1 cellular context compared by ENCODE assay signal in the genomic region with DNA sequence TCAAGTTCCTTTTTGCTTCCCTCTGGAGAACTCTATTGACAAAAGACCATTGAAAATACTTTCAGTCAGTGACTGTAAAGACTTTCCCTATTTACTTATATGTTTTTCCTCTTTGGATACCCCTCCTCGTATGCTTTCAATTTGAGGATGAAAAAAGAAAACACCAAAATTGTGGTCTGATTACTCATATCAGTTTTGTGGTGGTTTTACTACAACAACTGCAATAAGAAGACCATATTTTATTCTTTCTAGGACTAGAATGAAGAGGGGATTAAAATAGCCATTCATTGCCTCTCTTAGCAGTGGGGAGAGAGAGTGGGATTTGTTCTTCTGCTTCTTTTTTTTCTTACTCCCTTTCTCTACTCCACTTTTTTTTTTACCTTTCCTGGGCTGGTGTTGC.
TF ChIP-seq lines count a peak whose summit lies in the region.

No MANE protein-coding gene starts in this region.

TF ChIP-seq in GM12878, 131 proteins besides CTCF, POLR2A, EP300 and RAD21 (continued from another document):
- TF ChIP-seq REST (IDR thresholded peaks at IDR 0.05; ENCODE audit: low read depth, low read length), result no peak
- TF ChIP-seq STAT3 (IDR thresholded peaks at IDR 0.05; ENCODE audit: low read depth, low read length), result no peak
- TF ChIP-seq MTA3 (IDR thresholded peaks at IDR 0.05; ENCODE audit: borderline replicate concordance, low read length), result 0 out of 2 replicates have a peak, but pooled peaks have one; percentile 42
- no peak for TF ChIP-seq ZNF24 (IDR thresholded peaks at IDR 0.05)
- no peak for TF ChIP-seq CBX3 (IDR thresholded peaks at IDR 0.05; ENCODE audit: borderline replicate concordance, low read depth)
- peak; percentile 80 to 86 for TF ChIP-seq IKZF2 (IDR thresholded peaks at IDR 0.05)
- peak; percentile 82 for TF ChIP-seq JUNB (IDR thresholded peaks at IDR 0.05)
- no peak for TF ChIP-seq ZNF687 (IDR thresholded peaks at IDR 0.05)
- TF ChIP-seq PKNOX1 (IDR thresholded peaks at IDR 0.05), result no peak
